Comparison of ENCODE assay signal across 14 cellular contexts in genomic region chr17:28074010-28074409, GRCh38. TPM values are rescaled to one million over a fixed set of nuclear protein-coding genes. Genes with fewer than 3 reads are reported as not detected.
DNase-seq lines count a peak whose midpoint lies in the region; ATAC-seq, FAIRE-seq and TF ChIP-seq lines count a peak whose summit lies in the region.
"Had no signal": no experiment of that assay in that cellular context is flagged by ENCODE, and none has a peak within 500 bp of the region (broad histone marks: within the 10 kb centered on the region; RNA-seq: fewer than 3 reads in every experiment).

No MANE protein-coding gene starts in this region.

- H3K27me3 ChIP-seq in sigmoid colon, result no peaks in the 10 kb centered on the region
- H3K27me3 ChIP-seq: BE2C had no signal

- no peak overlapping the region for H3K4me2 ChIP-seq in A549

- ATAC-seq in A549, result no peak

- H3K9me3 ChIP-seq in A549, result peaks cover 13% of the 10 kb centered on the region; the same call in 2 of the 3 replicates
- H3K9me3 ChIP-seq in sigmoid colon, result peaks cover 0 to 5% (median 2%) of the 10 kb centered on the region in 4 donors
- H3K9me3 ChIP-seq: BE2C had no signal

- no peak overlapping the region for H3K4me3 ChIP-seq in A549
- no peak overlapping the region for H3K4me3 ChIP-seq in fibroblast of villous mesenchyme (ENCODE audit: low read depth, low read length)
- H3K4me3 ChIP-seq in sigmoid colon, result no peak overlapping the region
- H3K4me3 ChIP-seq: HAP-1 had no signal

- TF ChIP-seq CTCF in A549 (IDR thresholded peaks at IDR 0.05) (no peak), VCaP (conservative IDR thresholded peaks at IDR 0.05) (no peak), fibroblast of villous mesenchyme (IDR thresholded peaks at IDR 0.05; ENCODE audit: insufficient read depth, low read depth, low read length) (no peak), sigmoid colon (IDR thresholded peaks at IDR 0.05) (no peak)

- H3K27ac ChIP-seq in A549 (no peak overlapping the region), VCaP (peak overlapping the region; percentile 60), sigmoid colon (no peak overlapping the region)
- H3K27ac ChIP-seq: C4-2B had no signal

- H3K36me3 ChIP-seq in sigmoid colon, result peaks cover 0 to 6% (median 0%) of the 10 kb centered on the region in 4 donors
- H3K36me3 ChIP-seq: BE2C, HAP-1 had no signal

- TF ChIP-seq POLR2A in A549 (IDR thresholded peaks at IDR 0.05; ENCODE audit: low read length), result no peak
- TF ChIP-seq POLR2A in sigmoid colon (IDR thresholded peaks at IDR 0.05), result no peak

- FAIRE-seq in A549 (lab: Jason Lieb, UNC) (peak; percentile 63), G401.6 (lab: Jason Lieb, UNC) (peak; percentile 51)
- FAIRE-seq: H1 had no signal

- TF ChIP-seq EP300 in A549 (IDR thresholded peaks at IDR 0.05) (no peak), sigmoid colon (IDR thresholded peaks at IDR 0.05) (no peak)

- intact Hi-C loops in sigmoid colon (cut with DNase I), result no loop called here

- 92% methylated on average over 3 of the region's 3 CpGs for WGBS in A549 (ENCODE audit: missing lambda C conversion rate)
- WGBS in sigmoid colon, 2 donors, result 86 to 89% methylated on average over 3 of the region's 3 CpGs

- no peak for TF ChIP-seq RAD21 in A549 (conservative IDR thresholded peaks at IDR 0.05 in 1 of 2, IDR thresholded peaks at IDR 0.05 in 1 of 2)

- DNase-seq in A549 (ENCODE audit: low read depth in 1 of 2, low spot score in 1 of 2) (no peak), fibroblast of villous mesenchyme (ENCODE audit: low read depth) (peak; percentile 27), T-helper 2 cell (no peak), sigmoid colon (no peak), inferior parietal cortex (ENCODE audit: extremely low spot score) (no peak)
- DNase-seq: BE2C; CD4-positive, alpha-beta memory T cell; DND-41; IMR-90 had no signal

- H3K4me1 ChIP-seq in A549, result no peaks in the 10 kb centered on the region
- peaks cover 0 to 13% (median 0%) of the 10 kb centered on the region in 4 donors for H3K4me1 ChIP-seq in sigmoid colon
- H3K4me1 ChIP-seq: BE2C, HAP-1 had no signal

- POLR2A ChIA-PET in A549 (lab: Yijun Ruan, JAX), result no interaction called here

- CTCF ChIA-PET in A549 (lab: Yijun Ruan, JAX), result no interaction called here

TF ChIP-seq in A549, 52 proteins besides CTCF, POLR2A, EP300 and RAD21:
- TF ChIP-seq ZSCAN20 (CRISPR knock-in tag; IDR thresholded peaks at IDR 0.05), result no peak
- no peak for TF ChIP-seq BHLHE40 (IDR thresholded peaks at IDR 0.05; ENCODE audit: low read depth, low read length)
- TF ChIP-seq MAFK (IDR thresholded peaks at IDR 0.05; ENCODE audit: partially characterized antibody), result no peak
- TF ChIP-seq ZNF302 (CRISPR knock-in tag; IDR thresholded peaks at IDR 0.05), result no peak
- no peak for TF ChIP-seq TP53 (CRISPR knock-in tag; IDR thresholded peaks at IDR 0.05)
- TF ChIP-seq, protein P1, sequence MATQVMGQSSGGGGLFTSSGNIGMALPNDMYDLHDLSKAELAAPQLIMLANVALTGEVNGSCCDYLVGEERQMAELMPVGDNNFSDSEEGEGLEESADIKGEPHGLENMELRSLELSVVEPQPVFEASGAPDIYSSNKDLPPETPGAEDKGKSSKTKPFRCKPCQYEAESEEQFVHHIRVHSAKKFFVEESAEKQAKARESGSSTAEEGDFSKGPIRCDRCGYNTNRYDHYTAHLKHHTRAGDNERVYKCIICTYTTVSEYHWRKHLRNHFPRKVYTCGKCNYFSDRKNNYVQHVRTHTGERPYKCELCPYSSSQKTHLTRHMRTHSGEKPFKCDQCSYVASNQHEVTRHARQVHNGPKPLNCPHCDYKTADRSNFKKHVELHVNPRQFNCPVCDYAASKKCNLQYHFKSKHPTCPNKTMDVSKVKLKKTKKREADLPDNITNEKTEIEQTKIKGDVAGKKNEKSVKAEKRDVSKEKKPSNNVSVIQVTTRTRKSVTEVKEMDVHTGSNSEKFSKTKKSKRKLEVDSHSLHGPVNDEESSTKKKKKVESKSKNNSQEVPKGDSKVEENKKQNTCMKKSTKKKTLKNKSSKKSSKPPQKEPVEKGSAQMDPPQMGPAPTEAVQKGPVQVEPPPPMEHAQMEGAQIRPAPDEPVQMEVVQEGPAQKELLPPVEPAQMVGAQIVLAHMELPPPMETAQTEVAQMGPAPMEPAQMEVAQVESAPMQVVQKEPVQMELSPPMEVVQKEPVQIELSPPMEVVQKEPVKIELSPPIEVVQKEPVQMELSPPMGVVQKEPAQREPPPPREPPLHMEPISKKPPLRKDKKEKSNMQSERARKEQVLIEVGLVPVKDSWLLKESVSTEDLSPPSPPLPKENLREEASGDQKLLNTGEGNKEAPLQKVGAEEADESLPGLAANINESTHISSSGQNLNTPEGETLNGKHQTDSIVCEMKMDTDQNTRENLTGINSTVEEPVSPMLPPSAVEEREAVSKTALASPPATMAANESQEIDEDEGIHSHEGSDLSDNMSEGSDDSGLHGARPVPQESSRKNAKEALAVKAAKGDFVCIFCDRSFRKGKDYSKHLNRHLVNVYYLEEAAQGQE (IDR thresholded peaks at IDR 0.05), result no peak
- TF ChIP-seq RNF2 (IDR thresholded peaks at IDR 0.05; ENCODE audit: borderline replicate concordance, low read depth), result no peak
- TF ChIP-seq, protein P2, sequence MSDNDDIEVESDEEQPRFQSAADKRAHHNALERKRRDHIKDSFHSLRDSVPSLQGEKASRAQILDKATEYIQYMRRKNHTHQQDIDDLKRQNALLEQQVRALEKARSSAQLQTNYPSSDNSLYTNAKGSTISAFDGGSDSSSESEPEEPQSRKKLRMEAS (IDR thresholded peaks at IDR 0.05), result no peak
- no peak for TF ChIP-seq FOXS1 (CRISPR knock-in tag; IDR thresholded peaks at IDR 0.05)
- no peak for TF ChIP-seq SREBF2 (IDR thresholded peaks at IDR 0.05)
- no peak for TF ChIP-seq EHMT2 (IDR thresholded peaks at IDR 0.05; ENCODE audit: low read depth)
- TF ChIP-seq, protein P3, sequence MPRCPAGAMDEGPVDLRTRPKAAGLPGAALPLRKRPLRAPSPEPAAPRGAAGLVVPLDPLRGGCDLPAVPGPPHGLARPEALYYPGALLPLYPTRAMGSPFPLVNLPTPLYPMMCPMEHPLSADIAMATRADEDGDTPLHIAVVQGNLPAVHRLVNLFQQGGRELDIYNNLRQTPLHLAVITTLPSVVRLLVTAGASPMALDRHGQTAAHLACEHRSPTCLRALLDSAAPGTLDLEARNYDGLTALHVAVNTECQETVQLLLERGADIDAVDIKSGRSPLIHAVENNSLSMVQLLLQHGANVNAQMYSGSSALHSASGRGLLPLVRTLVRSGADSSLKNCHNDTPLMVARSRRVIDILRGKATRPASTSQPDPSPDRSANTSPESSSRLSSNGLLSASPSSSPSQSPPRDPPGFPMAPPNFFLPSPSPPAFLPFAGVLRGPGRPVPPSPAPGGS (IDR thresholded peaks at IDR 0.05), result no peak
- no peak for TF ChIP-seq TFCP2L1 (CRISPR knock-in tag; IDR thresholded peaks at IDR 0.05)
- TF ChIP-seq SMC3 (IDR thresholded peaks at IDR 0.05), result no peak

RNA-seq across cellular contexts. Expression of gene NLK, which starts 31.5 kb away (rescaled TPM):
- polyA plus RNA-seq in A549 (2011; rRNA removed) (26.5 and 45.3 TPM in 2 replicates), A549 (2017; fragmentation: RNase III; extraction: RNeasy Plus Mini Kit Qiagen cat#74134 plus additional on column Dnase treatment) (10.8 to 11.9 TPM (median 11.8 TPM) in 3 replicates), sigmoid colon (10 to 100 TPM in 1 of 3 donors, 1 to 10 TPM in 2; 9.3 to 11.8 (median 9.6) TPM)
- 7.2 and 10.6 TPM in 2 replicates for polyA plus RNA-seq in A549 (2012; cell fraction: cytosol; rRNA removed)
- polyA plus RNA-seq in A549 (2012; cell fraction: nucleus; rRNA removed), result 8.8 and 9.6 TPM in 2 replicates
- 44.9 and 46.3 TPM in 2 replicates for polyA minus RNA-seq in A549 (2011; rRNA and poly(A)+ RNA removed)
- total RNA-seq in fibroblast of villous mesenchyme (17.7 and 33.7 TPM in 2 replicates), sigmoid colon (10 to 100 TPM; 15.0 to 17.1 (median 15.2) TPM)
